In genomic region chr1:19443321-19443720, GRCh38 we compare ENCODE assay signal across 14 cellular contexts. TPM values are rescaled to one million over a fixed set of nuclear protein-coding genes. Genes with fewer than 3 reads are reported as not detected.
DNase-seq lines count a peak whose midpoint lies in the region; ATAC-seq and TF ChIP-seq lines count a peak whose summit lies in the region.
"Had no signal": no experiment of that assay in that cellular context is flagged by ENCODE, and none has a peak within 500 bp of the region (broad histone marks: within the 10 kb centered on the region; RNA-seq: fewer than 3 reads in every experiment).

No MANE protein-coding gene starts in this region.

- TF ChIP-seq CTCF in left ventricle myocardium inferior (IDR thresholded peaks at IDR 0.05; ENCODE audit: borderline replicate concordance), result no peak
- no peak for TF ChIP-seq CTCF in sigmoid colon (IDR thresholded peaks at IDR 0.05)

- no peaks in the 10 kb centered on the region for H3K27me3 ChIP-seq in CD4-positive, CD25-positive, alpha-beta regulatory T cell (ENCODE audit: control insufficient read depth, insufficient read depth, low read length)
- H3K27me3 ChIP-seq in left ventricle myocardium inferior (ENCODE audit: low read depth) (no peaks in the 10 kb centered on the region), sigmoid colon (no peaks in the 10 kb centered on the region)
- H3K27me3 ChIP-seq: left lung had no signal

- peak overlapping the region in 1 of 4 donors; percentile 74 for H3K4me3 Mint-ChIP-seq in CD4-positive, CD25-positive, alpha-beta regulatory T cell
- H3K4me3 Mint-ChIP-seq in activated naive CD8-positive, alpha-beta T cell treated with anti-CD3 and anti-CD28 coated beads for 36 hours, result no peak overlapping the region
- H3K4me3 Mint-ChIP-seq: activated T-cell treated with anti-CD3 and anti-CD28 coated beads, Interleukin-2, amount 50 U/mL, for 4 hours had no signal

- no peak overlapping the region for H3K27ac ChIP-seq in CD4-positive, CD25-positive, alpha-beta regulatory T cell (ENCODE audit: insufficient read depth, low read length, poor library complexity, severe bottlenecking)
- H3K27ac ChIP-seq in left ventricle myocardium inferior (replicated peaks) (peak overlapping the region; percentile 88), sigmoid colon (peak overlapping the region; percentile 85 to 98 (median 91))

- no peak for TF ChIP-seq EP300 in sigmoid colon (IDR thresholded peaks at IDR 0.05)

- H3K36me3 Mint-ChIP-seq in CD4-positive, CD25-positive, alpha-beta regulatory T cell, result peaks cover 3% of the 10 kb centered on the region
- H3K36me3 Mint-ChIP-seq in activated naive CD8-positive, alpha-beta T cell treated with anti-CD3 and anti-CD28 coated beads for 36 hours, result peaks cover 15% of the 10 kb centered on the region

- DNase-seq in CD4-positive, CD25-positive, alpha-beta regulatory T cell, result no peak
- DNase-seq in activated naive CD8-positive, alpha-beta T cell treated with anti-CD3 and anti-CD28 coated beads for 36 hours, result no peak
- DNase-seq in left ventricle myocardium inferior (no peak), sigmoid colon (no peak), NCI-H1092 (lab: John Stamatoyannopoulos, UW) (no peak), A172 (ENCODE audit: low spot score) (no peak), HCEC 1CT (no peak)
- DNase-seq: activated T-cell treated with anti-CD3 and anti-CD28 coated beads, Interleukin-2, amount 50 U/mL, for 4 hours; DMS79 treated with DMSO at 0.1 percent for 48 hours; left lung; NCI-H446; stimulated activated CD4-positive, alpha-beta T cell treated with anti-CD3 and anti-CD28 coated beads, Interleukin-15, amount 100 ng/mL, for 24 hours; T-helper 1 cell had no signal

- intact Hi-C loops in left ventricle myocardium inferior (cut with micrococcal nuclease), result no loop called here
- intact Hi-C loops in sigmoid colon (cut with DNase I), result no loop called here

- no peak for ATAC-seq in CD4-positive, CD25-positive, alpha-beta regulatory T cell (ENCODE audit: low read depth in 2 of 2)
- no peak for ATAC-seq in HG03196 (IDR thresholded peaks at IDR 0.05; ENCODE audit: unreplicated experiment)
- ATAC-seq: activated T-cell treated with anti-CD3 and anti-CD28 coated beads, Interleukin-2, amount 50 U/mL, for 4 hours; left lung had no signal

- no peak overlapping the region for H3K4me3 ChIP-seq in CD4-positive, CD25-positive, alpha-beta regulatory T cell (ENCODE audit: low read depth, low read length)
- no peak overlapping the region for H3K4me3 ChIP-seq in left ventricle myocardium inferior
- no peak overlapping the region for H3K4me3 ChIP-seq in sigmoid colon
- H3K4me3 ChIP-seq: left lung had no signal

- no peaks in the 10 kb centered on the region for H3K9me3 Mint-ChIP-seq in CD4-positive, CD25-positive, alpha-beta regulatory T cell
- no peaks in the 10 kb centered on the region for H3K9me3 Mint-ChIP-seq in activated naive CD8-positive, alpha-beta T cell treated with anti-CD3 and anti-CD28 coated beads for 36 hours
- H3K9me3 Mint-ChIP-seq: activated T-cell treated with anti-CD3 and anti-CD28 coated beads, Interleukin-2, amount 50 U/mL, for 4 hours had no signal

- TF ChIP-seq POLR2A in sigmoid colon (IDR thresholded peaks at IDR 0.05), result no peak

- H3K4me1 ChIP-seq in CD4-positive, CD25-positive, alpha-beta regulatory T cell (ENCODE audit: control insufficient read depth, insufficient read depth, low read length, poor library complexity, severe bottlenecking), result peaks cover 52% of the 10 kb centered on the region
- peaks cover 99% of the 10 kb centered on the region for H3K4me1 ChIP-seq in left ventricle myocardium inferior
- peaks cover 0 to 100% (median 97%) of the 10 kb centered on the region in 4 donors for H3K4me1 ChIP-seq in sigmoid colon

- H3K36me3 ChIP-seq in CD4-positive, CD25-positive, alpha-beta regulatory T cell (ENCODE audit: control insufficient read depth, insufficient read depth, low read length), result peaks cover 26% of the 10 kb centered on the region
- no peaks in the 10 kb centered on the region for H3K36me3 ChIP-seq in left ventricle myocardium inferior
- H3K36me3 ChIP-seq in sigmoid colon, result no peaks in the 10 kb centered on the region

- peaks cover 21 to 93% (median 64%) of the 10 kb centered on the region in 4 donors for H3K4me1 Mint-ChIP-seq in CD4-positive, CD25-positive, alpha-beta regulatory T cell
- peaks cover 81% of the 10 kb centered on the region for H3K4me1 Mint-ChIP-seq in activated naive CD8-positive, alpha-beta T cell treated with anti-CD3 and anti-CD28 coated beads for 36 hours

- no peaks in the 10 kb centered on the region for H3K9me3 ChIP-seq in CD4-positive, CD25-positive, alpha-beta regulatory T cell (ENCODE audit: control insufficient read depth in 2 of 2, low read length in 2 of 2)
- H3K9me3 ChIP-seq in left ventricle myocardium inferior (replicated peaks), result no peaks in the 10 kb centered on the region
- no peaks in the 10 kb centered on the region for H3K9me3 ChIP-seq in sigmoid colon
- H3K9me3 ChIP-seq: left lung had no signal

- peak overlapping the region in 2 of 3 donors; percentile 24 to 87 for H3K27ac Mint-ChIP-seq in CD4-positive, CD25-positive, alpha-beta regulatory T cell
- H3K27ac Mint-ChIP-seq in activated naive CD8-positive, alpha-beta T cell treated with anti-CD3 and anti-CD28 coated beads for 36 hours, result peak overlapping the region; percentile 16

- 83 to 87% methylated on average over 4 of the region's 4 CpGs for WGBS in sigmoid colon, 2 donors

- no peaks in the 10 kb centered on the region for H3K27me3 Mint-ChIP-seq in CD4-positive, CD25-positive, alpha-beta regulatory T cell
- no peaks in the 10 kb centered on the region for H3K27me3 Mint-ChIP-seq in activated naive CD8-positive, alpha-beta T cell treated with anti-CD3 and anti-CD28 coated beads for 36 hours

RNA-seq across cellular contexts. Expression of gene CAPZB, which starts 42.0 kb away (rescaled TPM):
- 372 TPM for total RNA-seq in CD4-positive, CD25-positive, alpha-beta regulatory T cell
- polyA plus RNA-seq in CD4-positive, CD25-positive, alpha-beta regulatory T cell, result 100 to 1,000 TPM; 384 to 588 (median 518) TPM
- total RNA-seq in activated naive CD8-positive, alpha-beta T cell treated with anti-CD3 and anti-CD28 coated beads for 36 hours, result 100 to 1,000 TPM; 324 to 332 TPM
- 217 TPM for total RNA-seq in left ventricle myocardium inferior
- 100 to 1,000 TPM; 128 to 214 (median 145) TPM for total RNA-seq in sigmoid colon
- 100 to 1,000 TPM; 372 to 454 (median 393) TPM for polyA plus RNA-seq in sigmoid colon
- 40.0 and 68.8 TPM in 2 replicates for total RNA-seq in A172 (2014; rRNA removed; shearing (Covaris generic))
